ENCODE assay signal across 19 cellular contexts in the genomic region with DNA sequence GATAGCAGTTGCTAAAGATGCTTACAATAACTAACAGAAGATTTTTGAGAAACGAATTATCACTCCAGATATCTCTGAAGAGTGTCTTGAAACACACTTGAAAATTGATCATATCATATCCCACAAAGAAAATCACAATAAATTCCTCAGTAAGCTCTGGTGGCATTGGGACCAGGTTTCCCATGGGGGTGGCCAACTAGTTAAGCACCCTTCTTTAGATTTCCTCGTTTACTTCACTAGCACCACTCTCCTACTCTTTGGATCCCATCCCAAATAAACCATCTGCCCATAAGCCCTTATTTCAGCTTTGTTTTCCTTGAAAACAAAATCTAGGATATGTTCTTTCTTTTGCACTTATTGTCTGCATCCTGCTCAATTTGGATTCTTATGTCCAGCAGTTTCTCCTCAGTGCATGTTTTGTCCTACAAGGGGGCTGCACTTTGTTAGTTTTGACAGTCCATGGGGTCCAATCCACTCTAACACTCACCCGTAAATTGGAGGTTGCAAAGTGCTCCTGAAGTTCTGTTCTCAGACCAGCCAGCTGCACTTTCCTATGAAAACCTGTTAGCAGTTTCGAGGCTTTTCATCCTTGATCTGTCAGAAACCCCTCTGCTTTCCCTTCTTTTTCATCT. TPM values are rescaled to one million over a fixed set of nuclear protein-coding genes. Genes with fewer than 3 reads are reported as not detected.
DNase-seq lines count a peak whose midpoint lies in the region; ATAC-seq, FAIRE-seq and TF ChIP-seq lines count a peak whose summit lies in the region.
"Had no signal": no experiment of that assay in that cellular context is flagged by ENCODE, and none has a peak within 500 bp of the region (broad histone marks: within the 10 kb centered on the region; RNA-seq: fewer than 3 reads in every experiment).

No MANE protein-coding gene starts in this region.

- TF ChIP-seq RAD21 in H1 (IDR thresholded peaks at IDR 0.05 in 1 of 2, conservative IDR thresholded peaks at IDR 0.05 in 1 of 2; ENCODE audit: low read depth in 2 of 2, low read length in 2 of 2), result no peak

- H4K8ac ChIP-seq in H1 (ENCODE audit: extremely low read depth, insufficient read depth, low read length), result no peak overlapping the region

- TF ChIP-seq EP300 in H1 (IDR thresholded peaks at IDR 0.05; ENCODE audit: borderline replicate concordance in 1 of 2, low read depth in 2 of 2, low read length in 2 of 2), result no peak

- H3K4me3 Mint-ChIP-seq in GM23338, result no peak overlapping the region; the same call in 2 of the 3 replicates
- no peak overlapping the region for H3K4me3 Mint-ChIP-seq in CD4-positive, alpha-beta T cell
- H3K4me3 Mint-ChIP-seq: CD8-positive, alpha-beta T cell; HFFc6 had no signal

- TF ChIP-seq CTCF in GM23338 (conservative IDR thresholded peaks at IDR 0.05; ENCODE audit: low read depth in 2 of 2), result no peak
- TF ChIP-seq CTCF in HEK293 (tag by site-specific recombination; IDR thresholded peaks at IDR 0.05), result no peak
- TF ChIP-seq CTCF in H1 (IDR thresholded peaks at IDR 0.05; ENCODE audit: control extremely low read depth in 1 of 3, insufficient read depth in 1 of 3, low read depth in 1 of 3, low read length in 3 of 3), result no peak
- no peak for TF ChIP-seq CTCF in right lobe of liver (IDR thresholded peaks at IDR 0.05)
- TF ChIP-seq CTCF in CD4-positive, alpha-beta T cell (IDR thresholded peaks at IDR 0.05), result no peak

- peaks cover 51% of the 10 kb centered on the region for H3K36me3 Mint-ChIP-seq in GM23338 (ENCODE audit: low read depth)
- H3K36me3 Mint-ChIP-seq in CD4-positive, alpha-beta T cell (ENCODE audit: low read depth), result no peaks in the 10 kb centered on the region
- H3K36me3 Mint-ChIP-seq: CD8-positive, alpha-beta T cell had no signal

- H3K23me2 ChIP-seq in H1 (ENCODE audit: low read depth, low read length), result no peaks in the 10 kb centered on the region

- H3K27me3 Mint-ChIP-seq in GM23338 (ENCODE audit: insufficient read depth, low read depth, poor library complexity), result peaks cover 15% of the 10 kb centered on the region
- H3K27me3 Mint-ChIP-seq in CD4-positive, alpha-beta T cell, result peaks cover 37% of the 10 kb centered on the region

- no peak overlapping the region for H3K4me3 ChIP-seq in GM23338
- no peak overlapping the region for H3K4me3 ChIP-seq in HEK293 (ENCODE audit: low read depth, low read length)
- H3K4me3 ChIP-seq in H1 (ENCODE audit: extremely low read depth in 1 of 4, insufficient read depth in 2 of 4, low read depth in 3 of 4, low read length in 4 of 4), result no peak overlapping the region
- no peak overlapping the region for H3K4me3 ChIP-seq in right lobe of liver
- H3K4me3 ChIP-seq: GM23248 had no signal

- peak; percentile 5; the same call in 1 of the 3 replicates for ATAC-seq in GM23338
- no peak for ATAC-seq in right lobe of liver
- no peak for ATAC-seq in HG02571 (IDR thresholded peaks at IDR 0.05; ENCODE audit: unreplicated experiment)
- no peak for ATAC-seq in CD4-positive, alpha-beta T cell (ENCODE audit: poor library complexity)
- ATAC-seq: CD8-positive, alpha-beta T cell had no signal

- no peak overlapping the region for H2BK12ac ChIP-seq in H1 (ENCODE audit: low read depth, low read length)

- 83% methylated on average over 4 of the region's 4 CpGs; no CpG with 5 or more reads in 1 of the 2 experiments for WGBS in H1 (ENCODE audit: extremely low coverage in 1 of 2, insufficient coverage in 1 of 2, insufficient read length in 1 of 2, insufficient replicate concordance in 2 of 2, low coverage in 1 of 2, low lambda C conversion rate in 2 of 2, missing lambda C conversion rate in 1 of 2), 2 experiments
- 48% methylated on average over 4 of the region's 4 CpGs for WGBS in right lobe of liver (ENCODE audit: insufficient coverage, low coverage, low lambda C conversion rate, missing lambda C conversion rate)

- POLR2A ChIA-PET in HEK293 (lab: Yijun Ruan, JAX), result no interaction called here
- POLR2A ChIA-PET in H1 (lab: Charles Lee; ENCODE audit: partially characterized antibody), result interaction anchor here (0.6 to 13.8 kb wide), 13 partner anchors 8 to 146 kb away, joined by 4 to 494 read pairs (median 79); a partner anchor contains a TSS
- POLR2A ChIA-PET in CD4-positive, alpha-beta T cell (lab: Charles Lee), result no interaction called here

- no peaks in the 10 kb centered on the region; the same call in 2 of the 3 replicates for H3K9me3 Mint-ChIP-seq in GM23338
- H3K9me3 Mint-ChIP-seq in CD4-positive, alpha-beta T cell, result no peaks in the 10 kb centered on the region
- H3K9me3 Mint-ChIP-seq: CD8-positive, alpha-beta T cell; HFFc6 had no signal

- no peak overlapping the region for H3K23ac ChIP-seq in H1 (ENCODE audit: insufficient read length)

- DNase-seq in GM23338 (ENCODE audit: low spot score) (peak; percentile 30), H1 (ENCODE audit: low read depth in 1 of 2, low spot score in 2 of 2) (no peak), right lobe of liver (no peak), NCI-H1436 treated with DMSO at 0.1 percent for 48 hours (lab: John Stamatoyannopoulos, UW) (no peak)
- no peak for DNase-seq in CD4-positive, alpha-beta T cell
- DNase-seq: C1 segment of cervical spinal cord; Caco-2; CD8-positive, alpha-beta T cell; DMS153; DND-41; GM23248; HCEC 1CT; HFFc6 had no signal

- intact Hi-C loops in right lobe of liver (cut with DNase I), result no loop called here
- intact Hi-C loops in CD4-positive, alpha-beta T cell (cut with DNase I, micrococcal nuclease), result no loop called here

- no peak overlapping the region for H2BK15ac ChIP-seq in H1 (ENCODE audit: low read length)

- no peaks in the 10 kb centered on the region for H3K79me2 ChIP-seq in GM23338 (replicated peaks; ENCODE audit: insufficient read depth)
- peaks cover 0 to 3% of the 10 kb centered on the region in 2 experiments; a peak in 1 of 4 replicates for H3K79me2 ChIP-seq in H1 (ENCODE audit: control insufficient read depth in 1 of 2, insufficient read depth in 2 of 2, low read length in 2 of 2)

- H3K27ac Mint-ChIP-seq in GM23338, result peak overlapping the region; percentile 38
- no peak overlapping the region for H3K27ac Mint-ChIP-seq in CD4-positive, alpha-beta T cell
- H3K27ac Mint-ChIP-seq: CD8-positive, alpha-beta T cell; HFFc6 had no signal

- H4K20me1 ChIP-seq in GM23338 (replicated peaks; ENCODE audit: insufficient read depth) (0 out of 2 replicates have a peak, but pooled peaks cover 5% of the 10 kb centered on the region), H1 (replicated peaks in 1 of 2; ENCODE audit: control insufficient read depth in 1 of 2, insufficient read depth in 2 of 2, low read length in 2 of 2) (peaks cover 0 to 2% of the 10 kb centered on the region in 2 experiments)

- H2BK20ac ChIP-seq in H1 (ENCODE audit: low read length), result no peak overlapping the region

- H3K9me3 ChIP-seq in HEK293 (ENCODE audit: control insufficient read depth, insufficient read depth, low read depth, low read length) (no peaks in the 10 kb centered on the region), H1 (ENCODE audit: insufficient read depth in 2 of 2, low read depth in 1 of 2, low read length in 1 of 2) (no peaks in the 10 kb centered on the region), right lobe of liver (no peaks in the 10 kb centered on the region)
- H3K9me3 ChIP-seq in CD4-positive, alpha-beta T cell (ENCODE audit: control insufficient read depth, low read length), result no peaks in the 10 kb centered on the region
- H3K9me3 ChIP-seq: Caco-2 had no signal

- H2AK5ac ChIP-seq in H1 (ENCODE audit: low read depth, low read length), result no peak overlapping the region

- H4K5ac ChIP-seq in H1 (ENCODE audit: insufficient read length, low read depth, low read length), result no peak overlapping the region

- H3F3A ChIP-seq in GM23338 (replicated peaks; ENCODE audit: low read depth), result peaks cover 42% of the 10 kb centered on the region

- H3K4me1 ChIP-seq in GM23338 (ENCODE audit: insufficient read depth), result peaks cover 35% of the 10 kb centered on the region
- H3K4me1 ChIP-seq in HEK293 (ENCODE audit: control insufficient read depth, insufficient read depth, low read length), result no peaks in the 10 kb centered on the region
- H3K4me1 ChIP-seq in H1 (replicated peaks in 1 of 4; ENCODE audit: control insufficient read depth in 3 of 4, insufficient read depth in 4 of 4, low read length in 3 of 4), result peaks cover 0 to 4% (median 1%) of the 10 kb centered on the region in 4 experiments; a peak in 2 of 7 replicates
- no peaks in the 10 kb centered on the region for H3K4me1 ChIP-seq in right lobe of liver
- H3K4me1 ChIP-seq: Caco-2 had no signal

- FAIRE-seq in H1 (lab: Jason Lieb, UNC), result peak; percentile 58
- FAIRE-seq: D721Med, GM12892, GM19239, H54 had no signal

- peaks cover 44% of the 10 kb centered on the region for H3K4me1 Mint-ChIP-seq in GM23338
- no peaks in the 10 kb centered on the region for H3K4me1 Mint-ChIP-seq in CD4-positive, alpha-beta T cell (ENCODE audit: low read depth)

- no peak overlapping the region for H2BK5ac ChIP-seq in H1 (ENCODE audit: low read depth, low read length)

- H3K27ac ChIP-seq in GM23338 (ENCODE audit: low read depth), result 0 out of 2 replicates have a peak overlapping the region, but pooled peaks have one; percentile 20
- H3K27ac ChIP-seq in HEK293 (ENCODE audit: extremely low read depth, low read depth, low read length), result no peak overlapping the region
- H3K27ac ChIP-seq in H1 (ENCODE audit: low read depth, low read length), result no peak overlapping the region
- H3K27ac ChIP-seq in right lobe of liver, result no peak overlapping the region
- H3K27ac ChIP-seq in CD4-positive, alpha-beta T cell (ENCODE audit: low read depth, low read length), result no peak overlapping the region
- H3K27ac ChIP-seq: GM23248 had no signal

- no peak overlapping the region for H3K4ac ChIP-seq in H1 (replicated peaks; ENCODE audit: insufficient read length, low read depth, low read length)

- H3K79me1 ChIP-seq in H1 (ENCODE audit: low read depth, low read length), result no peaks in the 10 kb centered on the region

- no peak overlapping the region for H2BK120ac ChIP-seq in H1 (replicated peaks; ENCODE audit: low read depth, low read length)

- peaks cover 31% of the 10 kb centered on the region for H3K36me3 ChIP-seq in GM23338 (ENCODE audit: insufficient read depth)
- H3K36me3 ChIP-seq in HEK293 (ENCODE audit: control insufficient read depth in 2 of 2, insufficient read depth in 1 of 2, low read length in 2 of 2), result no peaks in the 10 kb centered on the region
- peaks cover 16 to 69% (median 36%) of the 10 kb centered on the region in 4 experiments for H3K36me3 ChIP-seq in H1 (ENCODE audit: control insufficient read depth in 2 of 4, insufficient read depth in 4 of 4, low read length in 3 of 4)
- H3K36me3 ChIP-seq in right lobe of liver, result no peaks in the 10 kb centered on the region

- H4K91ac ChIP-seq in H1 (replicated peaks; ENCODE audit: insufficient read length, low read length), result no peak overlapping the region

- H3K27me3 ChIP-seq in GM23338 (ENCODE audit: insufficient read depth) (no peaks in the 10 kb centered on the region), H1 (replicated peaks in 1 of 4; ENCODE audit: control insufficient read depth in 3 of 4, extremely low read depth in 1 of 4, insufficient read depth in 3 of 4, low read length in 3 of 4) (no peaks in the 10 kb centered on the region), right lobe of liver (no peaks in the 10 kb centered on the region)
- peaks cover 18% of the 10 kb centered on the region for H3K27me3 ChIP-seq in CD4-positive, alpha-beta T cell (ENCODE audit: control insufficient read depth, insufficient read depth, low read length)

- CTCF ChIA-PET in HEK293 (lab: Yijun Ruan, JAX), result interaction anchor here (0.6 to 0.7 kb wide), 2 partner anchors 56 to 92 kb away, joined by 3 read pairs; no protein-coding TSS in a partner anchor
- CTCF ChIA-PET in H1 (lab: Charles Lee; ENCODE audit: partially characterized antibody), result interaction anchor here (0.9 to 2.0 kb wide), 2 partner anchors 57 to 632 kb away, joined by 3 to 6 read pairs; no protein-coding TSS in a partner anchor
- CTCF ChIA-PET in CD4-positive, alpha-beta T cell (lab: Charles Lee), result no interaction called here

- no peak overlapping the region for H3K9ac ChIP-seq in H1 (replicated peaks in 1 of 4; ENCODE audit: extremely low read depth in 1 of 4, low read depth in 3 of 4, low read length in 3 of 4)
- H3K9ac ChIP-seq: GM23248 had no signal

- TF ChIP-seq POLR2A in H1 (IDR thresholded peaks at IDR 0.05; ENCODE audit: control extremely low read depth in 1 of 2, low read depth in 2 of 2, low read length in 2 of 2), result peak; percentile 6 to 45
- no peak for TF ChIP-seq POLR2A in right lobe of liver (IDR thresholded peaks at IDR 0.05)

- no peak overlapping the region for H3K14ac ChIP-seq in H1 (ENCODE audit: insufficient read length)

- H3K4me2 ChIP-seq in GM23338 (no peak overlapping the region), H1 (ENCODE audit: insufficient read depth in 1 of 2, low read depth in 2 of 2, low read length in 2 of 2) (no peak overlapping the region)

- no peak overlapping the region for H3K56ac ChIP-seq in H1 (replicated peaks; ENCODE audit: insufficient read length, low read depth, low read length)

- no peaks in the 10 kb centered on the region for H3K9me2 ChIP-seq in GM23338 (ENCODE audit: insufficient read depth)

- H3K18ac ChIP-seq in H1 (ENCODE audit: extremely low read depth, low read length), result no peak overlapping the region

- H2AFZ ChIP-seq in GM23338 (no peak overlapping the region), H1 (ENCODE audit: low read length) (no peak overlapping the region)
- H2AFZ ChIP-seq: GM23248 had no signal

RNA-seq across cellular contexts. Expression of a gene that starts 40.3 kb away (rescaled TPM):
- total RNA-seq in GM23338 (2014; rRNA removed; shearing (Covaris generic)), result 84.1 and 109 TPM in 2 replicates
- polyA plus RNA-seq in GM23338 (2016; fragmentation: Nextera tagmentation; extraction: Ambion mirVana) (35.9 and 37.7 TPM in 2 replicates), H1 (2011; rRNA removed) (40.7 and 47.1 TPM in 2 replicates)
- total RNA-seq in H1 (2021; fragmentation: NEBNext Ultra II Directional; extraction: Animal tissue kit (Norgen Biotek cat#: 25700)), result 47.1 and 49.9 TPM in 2 replicates
- polyA plus RNA-seq in H1 (2011; cell fraction: cytosol; rRNA removed), result 27.7 TPM
- polyA plus RNA-seq in H1 (2011; cell fraction: nucleus; rRNA removed), result 38.7 TPM
- polyA plus RNA-seq in H1 (2012, experiment 1 of 2), result 29.0 to 33.9 TPM (median 30.6 TPM) in 4 replicates
- 16.3 TPM for polyA plus RNA-seq in H1 (2012, experiment 2 of 2)
- 32.9 TPM for polyA plus RNA-seq in H1 (2013, experiment 1 of 2)
- 34.6 TPM for polyA plus RNA-seq in H1 (2013, experiment 2 of 2)
- 38.0 and 39.6 TPM in 2 replicates for polyA minus RNA-seq in H1 (2011; rRNA and poly(A)+ RNA removed)
- 34.9 TPM for polyA minus RNA-seq in H1 (2011; cell fraction: cytosol; rRNA and poly(A)+ RNA removed)
- 78.7 TPM for polyA minus RNA-seq in H1 (2011; cell fraction: nucleus; rRNA and poly(A)+ RNA removed)
- 1 to 10 TPM in 1 of 6 experiments, under 1 TPM in 5; 0.22 to 1.0 (median 0.51) TPM for total RNA-seq in right lobe of liver
- total RNA-seq in CD4-positive, alpha-beta T cell, result not detected
- total RNA-seq: GM23248, HFFc6 had no signal
- polyA plus RNA-seq: GM23248 had no signal

Comparison
In these comparisons a context has a peak if more than half of its experiments do, and no peak if none do; other contexts are left out.
1. RNA of a gene that starts 40.3 kb away (total RNA-seq): 84.1 to 109 TPM in GM23338 and 47.1 to 49.9 TPM in H1; 0.22 to 1.0 TPM in right lobe of liver and not detected in CD4-positive, alpha-beta T cell; every median in the first group is over 10 times any median in the second.